ENCODE assay signal across 18 cellular contexts in the genomic region with DNA sequence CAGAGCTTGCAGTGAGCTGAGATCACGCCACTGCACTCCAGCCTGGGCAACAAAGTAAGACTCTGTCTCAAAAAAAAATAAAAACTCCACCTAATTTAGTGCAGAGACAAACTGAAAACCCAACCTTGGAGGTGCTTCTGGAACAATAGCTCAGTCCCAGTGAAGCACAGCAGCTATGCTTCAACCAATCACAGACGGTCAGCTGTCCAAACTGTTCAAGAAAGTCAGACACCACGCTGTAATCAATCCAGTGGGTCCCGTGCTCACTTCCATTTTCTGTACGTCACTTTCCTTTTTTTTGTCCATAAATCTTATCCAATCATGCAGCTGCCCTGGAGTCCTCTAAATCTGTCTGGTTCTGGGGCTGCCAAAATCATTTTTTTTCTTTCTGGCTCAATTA.
DNase-seq lines count a peak whose midpoint lies in the region; ATAC-seq and TF ChIP-seq lines count a peak whose summit lies in the region.
"Had no signal": no experiment of that assay in that cellular context is flagged by ENCODE, and none has a peak within 500 bp of the region (broad histone marks: within the 10 kb centered on the region; RNA-seq: fewer than 3 reads in every experiment).

No MANE protein-coding gene starts in this region.

- TF ChIP-seq POLR2A in transverse colon (IDR thresholded peaks at IDR 0.05), result no peak

- no peaks in the 10 kb centered on the region for H3K36me3 ChIP-seq in transverse colon

- peaks cover 1% of the 10 kb centered on the region; the same call in 1 of the 2 replicates for H3K27me3 Mint-ChIP-seq in HFFc6 (ENCODE audit: insufficient read depth)
- no peaks in the 10 kb centered on the region for H3K27me3 Mint-ChIP-seq in CD4-positive, alpha-beta T cell

- 65 to 67% methylated on average over 4 to 5 of the region's 5 CpGs for WGBS in transverse colon (ENCODE audit: low coverage in 1 of 2), 2 donors

- CTCF ChIA-PET in CD4-positive, alpha-beta T cell (lab: Charles Lee), result no interaction called here

- H3K36me3 Mint-ChIP-seq in HFFc6 (ENCODE audit: low read depth), result no peaks in the 10 kb centered on the region
- H3K36me3 Mint-ChIP-seq in CD4-positive, alpha-beta T cell (ENCODE audit: low read depth), result no peaks in the 10 kb centered on the region
- H3K36me3 Mint-ChIP-seq: CD8-positive, alpha-beta T cell had no signal

- intact Hi-C loops in transverse colon (cut with DNase I; ENCODE audit: low total_unique reads), result no loop called here
- intact Hi-C loops in CD4-positive, alpha-beta T cell (cut with DNase I, micrococcal nuclease), result no loop called here

- DNase-seq in AG20443 (ENCODE audit: low spot score) (peak; percentile 27), HFFc6 (no peak), SK-N-DZ (ENCODE audit: low spot score) (peak; percentile 75), myocyte (ENCODE audit: low read depth) (peak; percentile 10), NCI-H2029 (lab: John Stamatoyannopoulos, UW) (no peak), RKO (ENCODE audit: low spot score) (no peak), transverse colon (no peak)
- DNase-seq in CD4-positive, alpha-beta T cell, result no peak
- DNase-seq: 8988T; ACHN; C1 segment of cervical spinal cord; CD8-positive, alpha-beta T cell; COR-L47; DND-41; GDM1; IMR-90 had no signal

- no peak overlapping the region for H3K27ac ChIP-seq in transverse colon
- no peak overlapping the region for H3K27ac ChIP-seq in CD4-positive, alpha-beta T cell (ENCODE audit: low read depth, low read length)

- in situ Hi-C loops in transverse colon (cut with MboI; ENCODE audit: low pct_ligation_motif_present in 1 of 4, low pct_unique_long_range_greater_than_20kb in 1 of 4, low sequenced_read_pairs in 3 of 4), result no loop called here

- no peaks in the 10 kb centered on the region for H3K4me1 ChIP-seq in transverse colon

- POLR2A ChIA-PET in CD4-positive, alpha-beta T cell (lab: Charles Lee), result no interaction called here

- no peak overlapping the region for H3K4me3 ChIP-seq in transverse colon

- no peaks in the 10 kb centered on the region for H3K4me1 Mint-ChIP-seq in HFFc6 (ENCODE audit: low read depth)
- no peaks in the 10 kb centered on the region for H3K4me1 Mint-ChIP-seq in CD4-positive, alpha-beta T cell (ENCODE audit: low read depth)
- H3K4me1 Mint-ChIP-seq: B cell had no signal

- H3K27me3 ChIP-seq in transverse colon, result no peaks in the 10 kb centered on the region
- no peaks in the 10 kb centered on the region for H3K27me3 ChIP-seq in CD4-positive, alpha-beta T cell (ENCODE audit: control insufficient read depth, insufficient read depth, low read length)

- no peaks in the 10 kb centered on the region for H3K9me3 Mint-ChIP-seq in HFFc6
- no peaks in the 10 kb centered on the region for H3K9me3 Mint-ChIP-seq in CD4-positive, alpha-beta T cell
- H3K9me3 Mint-ChIP-seq: CD8-positive, alpha-beta T cell had no signal

- no peak overlapping the region for H3K27ac Mint-ChIP-seq in HFFc6
- H3K27ac Mint-ChIP-seq in CD4-positive, alpha-beta T cell, result no peak overlapping the region
- H3K27ac Mint-ChIP-seq: B cell; CD8-positive, alpha-beta T cell had no signal

- no peak for TF ChIP-seq EP300 in transverse colon (IDR thresholded peaks at IDR 0.05; ENCODE audit: low read depth)

- ATAC-seq in CD4-positive, alpha-beta T cell (ENCODE audit: poor library complexity), result no peak
- ATAC-seq: CD8-positive, alpha-beta T cell; HCT116 had no signal

- TF ChIP-seq CTCF in HFFc6 (IDR thresholded peaks at IDR 0.05) (no peak), transverse colon (IDR thresholded peaks at IDR 0.05) (no peak)
- TF ChIP-seq CTCF in CD4-positive, alpha-beta T cell (IDR thresholded peaks at IDR 0.05), result no peak

- H3K4me3 Mint-ChIP-seq in HFFc6, result peak overlapping the region; percentile 8; the same call in 1 of the 2 replicates
- no peak overlapping the region for H3K4me3 Mint-ChIP-seq in CD4-positive, alpha-beta T cell
- H3K4me3 Mint-ChIP-seq: B cell; CD8-positive, alpha-beta T cell had no signal

- no peaks in the 10 kb centered on the region for H3K9me3 ChIP-seq in transverse colon
- H3K9me3 ChIP-seq in CD4-positive, alpha-beta T cell (ENCODE audit: control insufficient read depth, low read length), result no peaks in the 10 kb centered on the region

Comparison
In these comparisons a context has a peak if more than half of its experiments do, and no peak if none do; other contexts are left out.
1. DNase-seq: peak in AG20443 (single experiment), SK-N-DZ (single experiment) and myocyte (single experiment); none in HFFc6 (single experiment), NCI-H2029 (single experiment), RKO (single experiment), transverse colon (single experiment) and CD4-positive, alpha-beta T cell (0 of 10).